9 cellular contexts compared by ENCODE assay signal in the genomic region with DNA sequence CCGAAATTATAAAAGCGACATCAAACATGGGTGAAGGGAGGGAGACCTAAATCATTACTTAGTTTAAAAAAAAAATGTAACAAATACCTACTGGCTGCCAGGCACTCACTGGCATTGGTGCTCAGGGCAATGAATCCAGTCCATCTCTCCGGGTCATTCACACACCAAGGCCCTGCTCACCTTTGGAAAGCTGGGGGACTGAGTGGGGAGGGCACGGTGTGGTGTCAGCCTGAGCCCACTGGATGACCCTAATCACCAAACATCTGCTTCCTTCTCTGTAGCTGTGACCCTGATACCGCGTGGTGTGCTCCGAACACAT. TPM values are rescaled to one million over a fixed set of nuclear protein-coding genes. Genes with fewer than 3 reads are reported as not detected.
A peak's percentile ranks its signal among the peaks of the same experiment; 100 is the strongest.
DNase-seq lines count a peak whose midpoint lies in the region; FAIRE-seq and TF ChIP-seq lines count a peak whose summit lies in the region.
"Had no signal": no experiment of that assay in that cellular context is flagged by ENCODE, and none has a peak within 500 bp of the region (broad histone marks: within the 10 kb centered on the region; RNA-seq: fewer than 3 reads in every experiment).

No MANE protein-coding gene starts in this region.

- peaks cover 0 to 10% of the 10 kb centered on the region in 2 donors for H3K4me1 ChIP-seq in kidney (ENCODE audit: control insufficient read depth in 1 of 2, insufficient read depth in 1 of 2, low read depth in 1 of 2, low read length in 2 of 2)
- peaks cover 0 to 33% (median 27%) of the 10 kb centered on the region in 5 donors for H3K4me1 ChIP-seq in subcutaneous abdominal adipose tissue (ENCODE audit: control insufficient read depth in 5 of 5, insufficient read depth in 5 of 5, low read length in 5 of 5)

- DNase-seq in T-helper 2 cell treated with Interferon-gamma antibody and Interleukin-4, amounts not matched to agents 5 μg/mL and 100 μg/mL, for 36 hours (ENCODE audit: low spot score) = no peak
- no peak for DNase-seq in T-helper 2 cell
- DNase-seq in kidney = no peak
- DNase-seq in cerebellum (ENCODE audit: low spot score) = no peak
- no peak for DNase-seq in NCI-H2196 treated with DMSO at 0.1 percent for 48 hours (lab: John Stamatoyannopoulos, UW; ENCODE audit: unreplicated experiment)
- DNase-seq in NCI-H1436 (lab: John Stamatoyannopoulos, UW) = no peak

- H3K27me3 Mint-ChIP-seq in T-helper 2 cell treated with Interferon-gamma antibody and Interleukin-4, amounts not matched to agents 5 μg/mL and 100 μg/mL, for 36 hours (ENCODE audit: low read depth) = no peaks in the 10 kb centered on the region
- no peaks in the 10 kb centered on the region for H3K27me3 Mint-ChIP-seq in activated naive CD8-positive, alpha-beta T cell

- no peaks in the 10 kb centered on the region for H3K9me3 Mint-ChIP-seq in T-helper 2 cell treated with Interferon-gamma antibody and Interleukin-4, amounts not matched to agents 5 μg/mL and 100 μg/mL, for 36 hours
- no peaks in the 10 kb centered on the region for H3K9me3 Mint-ChIP-seq in activated naive CD8-positive, alpha-beta T cell (ENCODE audit: low read depth)

- H3K27me3 ChIP-seq in subcutaneous abdominal adipose tissue (ENCODE audit: control insufficient read depth in 5 of 5, insufficient read depth in 4 of 5, low read length in 5 of 5) = no peaks in the 10 kb centered on the region

- peaks cover 5 to 11% of the 10 kb centered on the region in 2 donors for H3K36me3 ChIP-seq in kidney (ENCODE audit: control insufficient read depth in 1 of 2, insufficient read depth in 2 of 2, low read length in 2 of 2)
- peaks cover 10 to 14% (median 11%) of the 10 kb centered on the region in 5 donors for H3K36me3 ChIP-seq in subcutaneous abdominal adipose tissue (ENCODE audit: control insufficient read depth in 5 of 5, insufficient read depth in 5 of 5, low read length in 5 of 5)

- peaks cover 25% of the 10 kb centered on the region for H3K4me1 Mint-ChIP-seq in T-helper 2 cell treated with Interferon-gamma antibody and Interleukin-4, amounts not matched to agents 5 μg/mL and 100 μg/mL, for 36 hours (ENCODE audit: low read depth)
- H3K4me1 Mint-ChIP-seq in activated naive CD8-positive, alpha-beta T cell (ENCODE audit: low read depth) = peaks cover 30% of the 10 kb centered on the region

- H3K9ac ChIP-seq in kidney (ENCODE audit: low read length in 2 of 2) (peak overlapping the region; percentile 90 to 93), subcutaneous abdominal adipose tissue (ENCODE audit: low read length in 5 of 5) (peak overlapping the region in 4 of 5 donors; percentile 80 to 97 (median 88))

- no peak for FAIRE-seq in kidney (lab: Jason Lieb, UNC)
- FAIRE-seq: HTR-8/SVneo had no signal

- peak overlapping the region; percentile 86 for H3K27ac Mint-ChIP-seq in T-helper 2 cell treated with Interferon-gamma antibody and Interleukin-4, amounts not matched to agents 5 μg/mL and 100 μg/mL, for 36 hours
- peak overlapping the region; percentile 97 for H3K27ac Mint-ChIP-seq in activated naive CD8-positive, alpha-beta T cell

- peak overlapping the region; percentile 88 to 91 for H3K4me3 ChIP-seq in kidney (ENCODE audit: low read length in 2 of 2)
- H3K4me3 ChIP-seq in subcutaneous abdominal adipose tissue (ENCODE audit: low read depth in 1 of 5, low read length in 5 of 5) = peak overlapping the region; percentile 78 to 97 (median 91)

- intact Hi-C loops in kidney (cut with DNase I) = no loop called here

- peaks cover 12% of the 10 kb centered on the region for H3K36me3 Mint-ChIP-seq in T-helper 2 cell treated with Interferon-gamma antibody and Interleukin-4, amounts not matched to agents 5 μg/mL and 100 μg/mL, for 36 hours (ENCODE audit: low read depth)
- peaks cover 2% of the 10 kb centered on the region for H3K36me3 Mint-ChIP-seq in activated naive CD8-positive, alpha-beta T cell

- H3K9me3 ChIP-seq in kidney (ENCODE audit: control insufficient read depth in 1 of 2, low read length in 2 of 2) (no peaks in the 10 kb centered on the region), subcutaneous abdominal adipose tissue (ENCODE audit: control insufficient read depth in 5 of 5, low read length in 5 of 5) (no peaks in the 10 kb centered on the region)

- H3K4me3 Mint-ChIP-seq in T-helper 2 cell treated with Interferon-gamma antibody and Interleukin-4, amounts not matched to agents 5 μg/mL and 100 μg/mL, for 36 hours = peak overlapping the region; percentile 87
- H3K4me3 Mint-ChIP-seq in activated naive CD8-positive, alpha-beta T cell = peak overlapping the region; percentile 97

- no peak for TF ChIP-seq CTCF in kidney (IDR thresholded peaks at IDR 0.05; ENCODE audit: borderline replicate concordance, extremely low read depth, insufficient read depth)

- H3K27ac ChIP-seq in kidney (ENCODE audit: low read depth in 2 of 2, low read length in 2 of 2) (peak overlapping the region; percentile 83 to 89), subcutaneous abdominal adipose tissue (ENCODE audit: low read depth, low read length) (peak overlapping the region; percentile 85)

RNA-seq across cellular contexts. Expression of a gene that starts 0.3 kb away (rescaled TPM):
- total RNA-seq in kidney (90.0 TPM), cerebellum (82.9 TPM)
- polyA plus RNA-seq in kidney (ENCODE audit: insufficient read depth, low read depth, low replicate concordance) = 84.0 TPM

RNA-seq across cellular contexts. Expression of a gene that starts 30.2 kb away (rescaled TPM):
- 44.2 TPM for total RNA-seq in kidney
- polyA plus RNA-seq in kidney (ENCODE audit: insufficient read depth, low read depth, low replicate concordance) = 40.8 TPM
- 87.7 TPM for total RNA-seq in cerebellum
